In genomic region chr16:1002399-1003161, GRCh38 we compare ENCODE assay signal across 8 cellular contexts. TPM values are rescaled to one million over a fixed set of nuclear protein-coding genes. Genes with fewer than 3 reads are reported as not detected.
DNase-seq lines count a peak whose midpoint lies in the region; ATAC-seq and TF ChIP-seq lines count a peak whose summit lies in the region.

No MANE protein-coding gene starts in this region.

- DNase-seq in AG09309 (ENCODE audit: low read depth) (peak; percentile 35), NCI-H226 (peak; percentile 72), foreskin keratinocyte (peak; percentile 19 to 42), NCI-H526 treated with DMSO at 0.1 percent for 48 hours (lab: John Stamatoyannopoulos, UW) (no peak)
- peak; percentile 87 for DNase-seq in activated T-cell treated with anti-CD3 and anti-CD28 coated beads, Interleukin-2, amount 50 U/mL, for 4 hours
- DNase-seq in stimulated activated CD4-positive, alpha-beta T cell treated with anti-CD3 and anti-CD28 coated beads, TNF-alpha, amount 100 ng/mL, for 48 hours (ENCODE audit: low read depth in 3 of 3), result peak; percentile 74 to 78 (median 78)

- no peaks in the 10 kb centered on the region for H3K36me3 Mint-ChIP-seq in activated T-cell treated with anti-CD3 and anti-CD28 coated beads, Interleukin-2, amount 50 U/mL, for 4 hours (ENCODE audit: insufficient read depth)

- H3K4me3 ChIP-seq in AG09309 (ENCODE audit: control insufficient read depth, low read depth, low read length), result no peak overlapping the region

- H3K4me1 Mint-ChIP-seq in activated T-cell treated with anti-CD3 and anti-CD28 coated beads, Interleukin-2, amount 50 U/mL, for 4 hours (ENCODE audit: low read depth), result peaks cover 57% of the 10 kb centered on the region

- peak; percentile 53 to 66 for ATAC-seq in activated T-cell treated with anti-CD3 and anti-CD28 coated beads, Interleukin-2, amount 50 U/mL, for 4 hours
- peak; percentile 54 for ATAC-seq in foreskin keratinocyte
- ATAC-seq in HG03342 (IDR thresholded peaks at IDR 0.05; ENCODE audit: unreplicated experiment), result no peak
- no peak for ATAC-seq in HG02763 (IDR thresholded peaks at IDR 0.05; ENCODE audit: unreplicated experiment)

- no peaks in the 10 kb centered on the region for H3K27me3 Mint-ChIP-seq in activated T-cell treated with anti-CD3 and anti-CD28 coated beads, Interleukin-2, amount 50 U/mL, for 4 hours (ENCODE audit: low read depth)

- peak overlapping the region; percentile 26 for H3K4me3 Mint-ChIP-seq in activated T-cell treated with anti-CD3 and anti-CD28 coated beads, Interleukin-2, amount 50 U/mL, for 4 hours

- TF ChIP-seq CTCF in AG09309 (IDR thresholded peaks at IDR 0.05; ENCODE audit: control insufficient read depth, insufficient read depth, low read depth, low read length, missing control alignments) (no peak), foreskin keratinocyte (conservative IDR thresholded peaks at IDR 0.05) (no peak)

- no peaks in the 10 kb centered on the region for H3K9me3 Mint-ChIP-seq in activated T-cell treated with anti-CD3 and anti-CD28 coated beads, Interleukin-2, amount 50 U/mL, for 4 hours

- no peaks in the 10 kb centered on the region for H3K4me1 ChIP-seq in foreskin keratinocyte

- peaks cover 33% of the 10 kb centered on the region for H3K27me3 ChIP-seq in foreskin keratinocyte

- H3K27ac ChIP-seq in foreskin keratinocyte, result no peak overlapping the region

RNA-seq across cellular contexts. Expression of gene SOX8, which starts 21.0 kb away (rescaled TPM):
- 1 to 10 TPM; 2.6 to 4.0 (median 3.5) TPM for total RNA-seq in activated T-cell treated with anti-CD3 and anti-CD28 coated beads, Interleukin-2, amount 50 U/mL, for 4 hours
- total RNA-seq in foreskin keratinocyte, result not detected in 2 replicates
- not detected in 2 replicates for polyA plus RNA-seq in foreskin keratinocyte

RNA-seq across cellular contexts. Expression of gene LMF1, which starts 31.8 kb away (rescaled TPM):
- 1 to 10 TPM; 7.7 to 9.9 (median 9.3) TPM for total RNA-seq in activated T-cell treated with anti-CD3 and anti-CD28 coated beads, Interleukin-2, amount 50 U/mL, for 4 hours
- total RNA-seq in foreskin keratinocyte, result 2.5 and 3.5 TPM in 2 replicates
- 3.7 and 4.3 TPM in 2 replicates for polyA plus RNA-seq in foreskin keratinocyte

Comparison
In these comparisons a context has a peak if more than half of its experiments do, and no peak if none do; other contexts are left out.
1. ATAC-seq: peak in activated T-cell treated with anti-CD3 and anti-CD28 coated beads, Interleukin-2, amount 50 U/mL, for 4 hours (2 of 2) and foreskin keratinocyte (single experiment); none in HG03342 (single experiment) and HG02763 (single experiment).